ENCODE assay signal across 17 cellular contexts in the genomic region with DNA sequence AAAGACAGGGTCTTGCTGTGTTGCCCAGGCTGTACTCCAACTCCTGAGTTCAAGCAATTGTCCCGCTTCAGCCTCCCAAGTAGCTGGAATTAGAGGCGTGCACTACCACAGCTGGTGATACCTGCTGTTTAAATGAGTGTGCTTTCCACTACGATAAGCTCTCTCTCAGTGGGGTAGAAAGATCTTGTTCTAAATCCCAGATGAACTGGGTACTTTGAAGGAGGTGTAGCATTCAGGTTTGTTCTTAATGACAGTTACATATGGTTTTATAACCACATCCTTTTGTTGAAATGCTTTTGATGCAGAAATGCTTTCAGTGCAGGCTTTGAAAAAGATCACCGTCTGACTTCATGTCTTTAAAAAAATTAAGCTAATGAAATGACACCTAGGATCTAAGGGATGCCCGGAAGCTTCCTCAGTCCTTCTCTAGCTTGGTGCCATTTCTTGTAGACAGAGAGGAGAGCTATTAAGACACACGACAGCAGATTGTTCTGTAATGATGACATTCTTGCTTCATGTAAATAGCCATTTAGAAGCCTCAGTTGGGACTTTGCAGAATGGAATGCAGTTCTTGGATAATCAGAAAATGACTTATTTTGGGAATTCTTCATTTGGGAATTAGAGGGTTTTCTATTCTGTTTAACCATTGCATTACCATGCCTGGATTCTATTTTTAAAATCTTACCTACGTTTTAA. TPM values are rescaled to one million over a fixed set of nuclear protein-coding genes. Genes with fewer than 3 reads are reported as not detected.
DNase-seq lines count a peak whose midpoint lies in the region; ATAC-seq, FAIRE-seq and TF ChIP-seq lines count a peak whose summit lies in the region.
"Had no signal": no experiment of that assay in that cellular context is flagged by ENCODE, and none has a peak within 500 bp of the region (broad histone marks: within the 10 kb centered on the region; RNA-seq: fewer than 3 reads in every experiment).

No MANE protein-coding gene starts in this region.

- DNase-seq in AG10803 (ENCODE audit: low read depth) = peak; percentile 52
- peak; percentile 58 for DNase-seq in DND-41
- no peak for DNase-seq in central memory CD8-positive, alpha-beta T cell (ENCODE audit: low spot score in 2 of 2)
- no peak for DNase-seq in RCC 7860 (ENCODE audit: low spot score)
- no peak for DNase-seq in mammary epithelial cell
- DNase-seq: DMS79 treated with DMSO at 0.1 percent for 48 hours, foreskin keratinocyte, GOT3, NCI-H2029, NCI-H524, PC-9, psoas muscle had no signal

- in situ Hi-C loops in mammary epithelial cell (cut with MboI; ENCODE audit: low sequenced_read_pairs in 2 of 2) = no loop called here

- H4K20me1 ChIP-seq in DND-41 (ENCODE audit: insufficient read depth, low read length) (peaks cover 16% of the 10 kb centered on the region; the same call in 1 of the 2 replicates), mammary epithelial cell (ENCODE audit: insufficient read depth, low read length) (no peaks in the 10 kb centered on the region)

- peaks cover 50% of the 10 kb centered on the region for H3K79me2 ChIP-seq in DND-41 (ENCODE audit: insufficient read depth, low read length)
- H3K79me2 ChIP-seq in mammary epithelial cell (ENCODE audit: insufficient read depth, low read length) = peaks cover 40% of the 10 kb centered on the region

- intact Hi-C loops in mammary epithelial cell (cut with micrococcal nuclease) = no loop called here

- no peaks in the 10 kb centered on the region for H3K9me3 ChIP-seq in DND-41 (ENCODE audit: insufficient read depth, low read length, severe bottlenecking)
- no peaks in the 10 kb centered on the region for H3K9me3 ChIP-seq in gastroesophageal sphincter
- no peaks in the 10 kb centered on the region for H3K9me3 ChIP-seq in mammary epithelial cell (replicated peaks; ENCODE audit: insufficient read depth, low read length)
- H3K9me3 ChIP-seq: psoas muscle had no signal

- no peak overlapping the region for H3K4me3 ChIP-seq in AG10803 (ENCODE audit: low read length)
- no peak overlapping the region for H3K4me3 ChIP-seq in DND-41 (ENCODE audit: low read depth in 1 of 2, low read length in 2 of 2)
- no peak overlapping the region for H3K4me3 ChIP-seq in gastroesophageal sphincter
- no peak overlapping the region for H3K4me3 ChIP-seq in mammary epithelial cell (replicated peaks in 1 of 3; ENCODE audit: insufficient read depth in 1 of 3, low read depth in 2 of 3, low read length in 3 of 3)
- H3K4me3 ChIP-seq: PC-9, psoas muscle, SK-N-MC had no signal

- no peaks in the 10 kb centered on the region for H3K9me3 Mint-ChIP-seq in T-helper 1 cell treated with Interleukin-12 subunit alpha and Interleukin-12 subunit beta and Interleukin-4 antibody, amounts not matched to agents 30 μg/mL and 1 μg/mL, for 36 hours
- no peaks in the 10 kb centered on the region for H3K9me3 Mint-ChIP-seq in central memory CD8-positive, alpha-beta T cell

- peaks cover 53% of the 10 kb centered on the region for H3K36me3 Mint-ChIP-seq in T-helper 1 cell treated with Interleukin-12 subunit alpha and Interleukin-12 subunit beta and Interleukin-4 antibody, amounts not matched to agents 30 μg/mL and 1 μg/mL, for 36 hours (ENCODE audit: low read depth)
- peaks cover 41% of the 10 kb centered on the region for H3K36me3 Mint-ChIP-seq in central memory CD8-positive, alpha-beta T cell (ENCODE audit: insufficient read depth)

- no TSS peak for BruUV-seq in mammary epithelial cell (replicated peaks; lab: Mats Ljungman, UMichigan)

- no peaks in the 10 kb centered on the region for H3K27me3 Mint-ChIP-seq in T-helper 1 cell treated with Interleukin-12 subunit alpha and Interleukin-12 subunit beta and Interleukin-4 antibody, amounts not matched to agents 30 μg/mL and 1 μg/mL, for 36 hours (ENCODE audit: low read depth)
- no peaks in the 10 kb centered on the region for H3K27me3 Mint-ChIP-seq in central memory CD8-positive, alpha-beta T cell
- H3K27me3 Mint-ChIP-seq: B cell had no signal

- H3K4me1 Mint-ChIP-seq in T-helper 1 cell treated with Interleukin-12 subunit alpha and Interleukin-12 subunit beta and Interleukin-4 antibody, amounts not matched to agents 30 μg/mL and 1 μg/mL, for 36 hours (ENCODE audit: low read depth) = peaks cover 9% of the 10 kb centered on the region
- H3K4me1 Mint-ChIP-seq in central memory CD8-positive, alpha-beta T cell = peaks cover 20% of the 10 kb centered on the region

- ATAC-seq in DND-41 (ENCODE audit: insufficient read depth, low read depth) = peak; percentile 94
- peak; percentile 79 for ATAC-seq in central memory CD8-positive, alpha-beta T cell (replicated peaks; ENCODE audit: extremely low read depth, poor library complexity, severe bottlenecking)
- no peak for ATAC-seq in gastroesophageal sphincter
- no peak for ATAC-seq in HG03025 (IDR thresholded peaks at IDR 0.05; ENCODE audit: low FRiP score, unreplicated experiment)
- ATAC-seq: foreskin keratinocyte, psoas muscle had no signal

- CTCF ChIA-PET in mammary epithelial cell (lab: Charles Lee; ENCODE audit: low non-redundant PET) = no interaction called here

- peaks cover 39% of the 10 kb centered on the region for H3K4me1 ChIP-seq in DND-41 (ENCODE audit: insufficient read depth, low read length)
- peaks cover 0 to 4% (median 0%) of the 10 kb centered on the region in 3 donors for H3K4me1 ChIP-seq in gastroesophageal sphincter
- H3K4me1 ChIP-seq in mammary epithelial cell (ENCODE audit: insufficient read depth, low read length) = no peaks in the 10 kb centered on the region
- H3K4me1 ChIP-seq: psoas muscle had no signal

- no peak overlapping the region for H3K4me3 Mint-ChIP-seq in T-helper 1 cell treated with Interleukin-12 subunit alpha and Interleukin-12 subunit beta and Interleukin-4 antibody, amounts not matched to agents 30 μg/mL and 1 μg/mL, for 36 hours
- H3K4me3 Mint-ChIP-seq in central memory CD8-positive, alpha-beta T cell = no peak overlapping the region
- H3K4me3 Mint-ChIP-seq: B cell had no signal

- H3K27ac ChIP-seq in DND-41 (ENCODE audit: low read length) = peak overlapping the region; percentile 77
- H3K27ac ChIP-seq in gastroesophageal sphincter = no peak overlapping the region
- H3K27ac ChIP-seq in mammary epithelial cell (ENCODE audit: insufficient read depth, low read depth, low read length) = no peak overlapping the region
- H3K27ac ChIP-seq: foreskin keratinocyte, PC-9, psoas muscle, SK-N-MC had no signal

- peak overlapping the region; percentile 71 for H3K27ac Mint-ChIP-seq in T-helper 1 cell treated with Interleukin-12 subunit alpha and Interleukin-12 subunit beta and Interleukin-4 antibody, amounts not matched to agents 30 μg/mL and 1 μg/mL, for 36 hours
- no peak overlapping the region for H3K27ac Mint-ChIP-seq in central memory CD8-positive, alpha-beta T cell (ENCODE audit: low read depth)
- H3K27ac Mint-ChIP-seq: B cell had no signal

- TF ChIP-seq POLR2A in gastroesophageal sphincter (IDR thresholded peaks at IDR 0.05) = no peak

- no peak for TF ChIP-seq EP300 in gastroesophageal sphincter (IDR thresholded peaks at IDR 0.05)

- H3K36me3 ChIP-seq in DND-41 (ENCODE audit: insufficient read depth, low read length) (peaks cover 84% of the 10 kb centered on the region), gastroesophageal sphincter (peaks cover 0 to 90% of the 10 kb centered on the region in 2 donors), mammary epithelial cell (ENCODE audit: insufficient read depth, low read length) (peaks cover 46% of the 10 kb centered on the region)

- no peak overlapping the region for H2AFZ ChIP-seq in DND-41 (ENCODE audit: low read depth, low read length)
- H2AFZ ChIP-seq in mammary epithelial cell (ENCODE audit: low read depth, low read length) = no peak overlapping the region
- H2AFZ ChIP-seq: PC-9 had no signal

- H3K27me3 ChIP-seq in DND-41 (ENCODE audit: insufficient read depth, low read length, poor library complexity) (no peaks in the 10 kb centered on the region), gastroesophageal sphincter (no peaks in the 10 kb centered on the region), mammary epithelial cell (ENCODE audit: insufficient read depth, low read length) (no peaks in the 10 kb centered on the region)
- H3K27me3 ChIP-seq: foreskin keratinocyte had no signal

- H3K9ac ChIP-seq in DND-41 (ENCODE audit: low read depth, low read length) (peak overlapping the region; percentile 14; the same call in 1 of the 2 replicates), mammary epithelial cell (ENCODE audit: insufficient read depth, low read length) (no peak overlapping the region)

- dilution Hi-C loops in mammary epithelial cell (cut with HindIII; ENCODE audit: low sequenced_read_pairs) = no loop called here

- FAIRE-seq in RCC 7860 (lab: Jason Lieb, UNC) = no peak

- no peak for TF ChIP-seq CTCF in AG10803 (conservative IDR thresholded peaks at IDR 0.05; ENCODE audit: low read length)
- TF ChIP-seq CTCF in DND-41 (IDR thresholded peaks at IDR 0.05; ENCODE audit: borderline replicate concordance, extremely low read depth, low read length, poor library complexity, severe bottlenecking) = no peak
- no peak for TF ChIP-seq CTCF in gastroesophageal sphincter (IDR thresholded peaks at IDR 0.05)
- TF ChIP-seq CTCF in mammary epithelial cell (conservative IDR thresholded peaks at IDR 0.05 in 1 of 2, IDR thresholded peaks at IDR 0.05 in 1 of 2; ENCODE audit: extremely low read depth in 1 of 2, insufficient read depth in 1 of 2, low read depth in 1 of 2, low read length in 2 of 2) = no peak

- WGBS in gastroesophageal sphincter (ENCODE audit: low coverage in 1 of 2), 2 donors = 74 to 76% methylated on average over 6 to 7 of the region's 7 CpGs
- WGBS in mammary epithelial cell (ENCODE audit: low coverage, missing lambda C conversion rate) = 86% methylated on average over 7 of the region's 7 CpGs

- H3K4me2 ChIP-seq in DND-41 (ENCODE audit: insufficient read depth, low read length) (peak overlapping the region; percentile 4; the same call in 1 of the 2 replicates), mammary epithelial cell (ENCODE audit: insufficient read depth, low read depth, low read length) (no peak overlapping the region)
- H3K4me2 ChIP-seq: PC-9 had no signal

RNA-seq across cellular contexts. Expression of a gene that starts 19.5 kb away (rescaled TPM):
- total RNA-seq in gastroesophageal sphincter (10 to 100 TPM; 15.4 to 29.0 (median 20.3) TPM), mammary epithelial cell (10 to 100 TPM; 36.2 to 67.8 TPM)
- 34.2 TPM for polyA plus RNA-seq in mammary epithelial cell
- 68.8 TPM for polyA minus RNA-seq in mammary epithelial cell

RNA-seq across cellular contexts. Expression of a gene that starts 19.7 kb away (rescaled TPM):
- total RNA-seq in gastroesophageal sphincter (10 to 100 TPM in 1 of 4 donors, 1 to 10 TPM in 3; 7.2 to 11.3 (median 8.9) TPM), mammary epithelial cell (1 to 10 TPM; 4.5 to 9.8 TPM)
- 10.8 TPM for polyA plus RNA-seq in mammary epithelial cell
- not detected for polyA minus RNA-seq in mammary epithelial cell

RNA-seq across cellular contexts. Expression of a gene that starts 51.7 kb away (rescaled TPM):
- total RNA-seq in gastroesophageal sphincter (10 to 100 TPM; 29.3 to 79.8 (median 72.5) TPM), mammary epithelial cell (10 to 100 TPM; 50.2 to 51.7 TPM)
- 64.3 TPM for polyA plus RNA-seq in mammary epithelial cell
- 37.8 TPM for polyA minus RNA-seq in mammary epithelial cell

Comparison
In these comparisons a context has a peak if more than half of its experiments do, and no peak if none do; other contexts are left out.
1. DNase-seq: peak in AG10803 (single experiment) and DND-41 (single experiment); none in central memory CD8-positive, alpha-beta T cell (0 of 2), RCC 7860 (single experiment) and mammary epithelial cell (single experiment).
2. ATAC-seq: peak in DND-41 (single experiment) and central memory CD8-positive, alpha-beta T cell (single experiment); none in gastroesophageal sphincter (single experiment) and HG03025 (single experiment).